Comparison of ENCODE assay signal across 8 cellular contexts in the genomic region with DNA sequence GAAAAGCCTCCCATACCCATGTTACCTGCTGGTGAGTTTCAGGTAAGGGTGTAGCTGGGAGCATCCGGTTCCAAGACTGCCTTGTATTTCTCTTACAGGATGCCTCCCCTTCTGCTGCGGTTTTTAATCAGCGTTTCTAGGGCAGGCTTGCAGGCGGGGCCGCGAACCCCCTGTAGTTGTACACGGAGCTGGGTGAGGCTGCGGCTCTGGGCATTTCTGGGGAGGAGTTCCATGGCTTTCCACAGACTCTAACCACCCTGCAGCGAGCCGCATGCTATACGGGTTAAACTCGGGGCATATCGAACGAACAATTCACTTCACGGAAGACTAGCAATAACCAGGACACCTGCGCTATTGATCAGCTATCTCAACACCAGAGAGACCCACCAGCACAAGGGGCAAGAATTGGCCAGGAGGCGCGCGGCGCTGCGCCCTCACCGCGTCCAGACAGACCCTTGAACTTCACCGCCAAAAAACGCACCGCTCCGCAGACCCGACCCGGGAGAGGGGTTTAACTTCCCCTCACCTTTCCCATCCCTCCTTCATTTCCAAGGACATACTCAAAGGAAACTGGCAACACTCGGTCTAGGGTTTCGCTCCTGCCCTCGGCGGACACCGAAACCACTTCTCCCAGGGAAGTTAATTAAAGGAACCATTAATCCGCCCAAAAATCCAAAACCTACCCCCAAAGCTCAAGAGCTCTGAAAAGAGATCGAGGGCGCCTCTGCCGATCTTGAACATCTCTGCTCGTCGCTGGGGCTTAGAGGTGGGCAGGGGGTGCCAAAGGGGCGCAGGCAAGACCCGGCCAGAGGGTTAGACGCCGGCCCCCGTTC. TPM values are rescaled to one million over a fixed set of nuclear protein-coding genes. Genes with fewer than 3 reads are reported as not detected.
DNase-seq lines count a peak whose midpoint lies in the region; ATAC-seq and TF ChIP-seq lines count a peak whose summit lies in the region.

No MANE protein-coding gene starts in this region.

- peak overlapping the region; percentile 60 to 78 (median 67) for H3K4me3 ChIP-seq in gastrocnemius medialis

- no peaks in the 10 kb centered on the region for H3K36me3 Mint-ChIP-seq in activated CD4-positive, alpha-beta T cell treated with anti-CD3 and anti-CD28 coated beads, Interleukin-2, amount 10 ng/mL, durations not matched to agents 24 days and 14 days (ENCODE audit: low read depth)

- H3K4me1 Mint-ChIP-seq in activated CD4-positive, alpha-beta T cell treated with anti-CD3 and anti-CD28 coated beads, Interleukin-2, amount 10 ng/mL, durations not matched to agents 24 days and 14 days: peaks cover 15% of the 10 kb centered on the region

- in situ Hi-C loops in gastrocnemius medialis (cut with MboI; ENCODE audit: low sequenced_read_pairs in 4 of 4): no loop called here

- TF ChIP-seq CTCF in gastrocnemius medialis (IDR thresholded peaks at IDR 0.05 in 4 of 5, conservative IDR thresholded peaks at IDR 0.05 in 1 of 5): no peak

- no peak for TF ChIP-seq POLR2A in gastrocnemius medialis (IDR thresholded peaks at IDR 0.05)

- H3K27me3 ChIP-seq in gastrocnemius medialis: peaks cover 39 to 47% (median 43%) of the 10 kb centered on the region in 3 donors

- no peaks in the 10 kb centered on the region for H3K9me3 ChIP-seq in gastrocnemius medialis

- peaks cover 63% of the 10 kb centered on the region for H3K27me3 Mint-ChIP-seq in activated CD4-positive, alpha-beta T cell treated with anti-CD3 and anti-CD28 coated beads, Interleukin-2, amount 10 ng/mL, durations not matched to agents 24 days and 14 days

- no peak overlapping the region for H3K27ac ChIP-seq in gastrocnemius medialis

- no peak for ATAC-seq in gastrocnemius medialis
- ATAC-seq in GM21390 (IDR thresholded peaks at IDR 0.05; ENCODE audit: unreplicated experiment): no peak
- no peak for ATAC-seq in HG02885 (IDR thresholded peaks at IDR 0.05; ENCODE audit: poor library complexity, unreplicated experiment)

- DNase-seq in stimulated activated CD8-positive, alpha-beta memory T cell treated with anti-CD3 and anti-CD28 coated beads, Interleukin-12 subunit alpha, Interleukin-12 subunit beta, amount 100 ng/mL, for 4 hours (ENCODE audit: low read depth): peak; percentile 3
- DNase-seq in stimulated activated CD8-positive, alpha-beta memory T cell treated with anti-CD3 and anti-CD28 coated beads, Interleukin-4, amount 100 ng/mL, for 48 hours: no peak
- DNase-seq in activated CD4-positive, alpha-beta T cell treated with anti-CD3 and anti-CD28 coated beads, Interleukin-2, amount 10 ng/mL, durations not matched to agents 24 days and 14 days: peak; percentile 62
- DNase-seq in head of caudate nucleus: peak in 27 of 42 donors; percentile 14 to 64 (median 31)
- no peak for DNase-seq in gastrocnemius medialis
- DNase-seq in germinal center (ENCODE audit: low spot score): no peak

- intact Hi-C loops in activated CD4-positive, alpha-beta T cell treated with anti-CD3 and anti-CD28 coated beads, Interleukin-2, amount 10 ng/mL, durations not matched to agents 24 days and 14 days (cut with micrococcal nuclease): loop anchor here (5.0 kb wide), 1 partner anchor 250 kb away; the partner anchor contains the start of gene FAM136A
- intact Hi-C loops in head of caudate nucleus (cut with DNase I) (loop anchor here (5.0 kb wide), 2 partner anchors 65 to 90 kb away; no protein-coding TSS in a partner anchor), gastrocnemius medialis (cut with DNase I; ENCODE audit: low total_unique reads) (no loop called here)

- peaks cover 7 to 14% of the 10 kb centered on the region in 2 donors for H3K4me1 ChIP-seq in gastrocnemius medialis

- H3K9me3 Mint-ChIP-seq in activated CD4-positive, alpha-beta T cell treated with anti-CD3 and anti-CD28 coated beads, Interleukin-2, amount 10 ng/mL, durations not matched to agents 24 days and 14 days: no peaks in the 10 kb centered on the region

- H3K36me3 ChIP-seq in gastrocnemius medialis: no peaks in the 10 kb centered on the region

- no peak overlapping the region for H3K27ac Mint-ChIP-seq in activated CD4-positive, alpha-beta T cell treated with anti-CD3 and anti-CD28 coated beads, Interleukin-2, amount 10 ng/mL, durations not matched to agents 24 days and 14 days

- H3K4me3 Mint-ChIP-seq in activated CD4-positive, alpha-beta T cell treated with anti-CD3 and anti-CD28 coated beads, Interleukin-2, amount 10 ng/mL, durations not matched to agents 24 days and 14 days: peak overlapping the region; percentile 85

RNA-seq across cellular contexts. Expression of gene TGFA, which starts 0.9 kb away (rescaled TPM):
- not detected in 2 replicates for total RNA-seq in activated CD4-positive, alpha-beta T cell treated with anti-CD3 and anti-CD28 coated beads, Interleukin-2, amount 10 ng/mL, durations not matched to agents 24 days and 14 days
- total RNA-seq in gastrocnemius medialis: under 1 TPM in 3 of 4 donors, not detected in 1; 0.05 to 0.26 (median 0.18) TPM

Comparison
In these comparisons a context has a peak if more than half of its experiments do, and no peak if none do; other contexts are left out.
1. DNase-seq: peak in stimulated activated CD8-positive, alpha-beta memory T cell treated with anti-CD3 and anti-CD28 coated beads, Interleukin-12 subunit alpha, Interleukin-12 subunit beta, amount 100 ng/mL, for 4 hours (single experiment), activated CD4-positive, alpha-beta T cell treated with anti-CD3 and anti-CD28 coated beads, Interleukin-2, amount 10 ng/mL, durations not matched to agents 24 days and 14 days (single experiment) and head of caudate nucleus (27 of 42); none in stimulated activated CD8-positive, alpha-beta memory T cell treated with anti-CD3 and anti-CD28 coated beads, Interleukin-4, amount 100 ng/mL, for 48 hours (single experiment), gastrocnemius medialis (0 of 2) and germinal center (single experiment).